ENCODE assay signal across 8 cellular contexts in genomic region chr16:82655315-82655714, GRCh38. TPM values are rescaled to one million over a fixed set of nuclear protein-coding genes. Genes with fewer than 3 reads are reported as not detected.
DNase-seq lines count a peak whose midpoint lies in the region; ATAC-seq, FAIRE-seq and TF ChIP-seq lines count a peak whose summit lies in the region.

No MANE protein-coding gene starts in this region.

- no peak for TF ChIP-seq POLR2A in suprapubic skin (IDR thresholded peaks at IDR 0.05)

- peaks cover 85% of the 10 kb centered on the region for H3K4me1 Mint-ChIP-seq in osteocyte (ENCODE audit: unreplicated experiment)

- H3K4me1 ChIP-seq in SJCRH30 = peaks cover 50% of the 10 kb centered on the region
- peaks cover 31% of the 10 kb centered on the region for H3K4me1 ChIP-seq in adipocyte (ENCODE audit: control insufficient read depth, insufficient read depth, low read length)
- H3K4me1 ChIP-seq in BE2C = no peaks in the 10 kb centered on the region
- peaks cover 23% of the 10 kb centered on the region for H3K4me1 ChIP-seq in suprapubic skin
- peaks cover 0 to 2% of the 10 kb centered on the region in 2 donors for H3K4me1 ChIP-seq in kidney (ENCODE audit: control insufficient read depth in 1 of 2, insufficient read depth in 1 of 2, low read depth in 1 of 2, low read length in 2 of 2)

- H3K9ac ChIP-seq in adipocyte (ENCODE audit: low read length) (no peak overlapping the region), kidney (ENCODE audit: low read length in 2 of 2) (no peak overlapping the region)

- H3K27ac ChIP-seq in SJCRH30 (peak overlapping the region; percentile 81; the same call in 1 of the 2 replicates), suprapubic skin (no peak overlapping the region), kidney (ENCODE audit: low read depth in 2 of 2, low read length in 2 of 2) (no peak overlapping the region)

- H3K9me3 ChIP-seq in SJCRH30 (replicated peaks) (no peaks in the 10 kb centered on the region), adipocyte (ENCODE audit: control insufficient read depth, low read length) (no peaks in the 10 kb centered on the region), BE2C (no peaks in the 10 kb centered on the region), suprapubic skin (no peaks in the 10 kb centered on the region), kidney (ENCODE audit: control insufficient read depth in 1 of 2, low read length in 2 of 2) (no peaks in the 10 kb centered on the region)

- H3K36me3 Mint-ChIP-seq in osteocyte (ENCODE audit: unreplicated experiment) = no peaks in the 10 kb centered on the region

- ATAC-seq in GM19023 (IDR thresholded peaks at IDR 0.05; ENCODE audit: unreplicated experiment) (peak; percentile 28), HG03135 (IDR thresholded peaks at IDR 0.05; ENCODE audit: unreplicated experiment) (no peak)

- no peaks in the 10 kb centered on the region for H3K27me3 ChIP-seq in SJCRH30
- H3K27me3 ChIP-seq in adipocyte (replicated peaks; ENCODE audit: control insufficient read depth, insufficient read depth, low read length) = no peaks in the 10 kb centered on the region
- no peaks in the 10 kb centered on the region for H3K27me3 ChIP-seq in BE2C
- no peaks in the 10 kb centered on the region for H3K27me3 ChIP-seq in suprapubic skin

- H3K36me3 ChIP-seq in SJCRH30 (no peaks in the 10 kb centered on the region), adipocyte (ENCODE audit: control insufficient read depth, insufficient read depth, low read length, severe bottlenecking) (no peaks in the 10 kb centered on the region), BE2C (no peaks in the 10 kb centered on the region), suprapubic skin (no peaks in the 10 kb centered on the region), kidney (ENCODE audit: control insufficient read depth in 1 of 2, insufficient read depth in 2 of 2, low read length in 2 of 2) (no peaks in the 10 kb centered on the region)

- H3K27ac Mint-ChIP-seq in osteocyte (ENCODE audit: unreplicated experiment) = peak overlapping the region; percentile 96

- intact Hi-C loops in kidney (cut with DNase I) = no loop called here

- peak; percentile 42 to 47 for DNase-seq in SJCRH30
- DNase-seq in adipocyte (ENCODE audit: low read depth) = peak; percentile 60
- DNase-seq in osteocyte (ENCODE audit: extremely low spot score, unreplicated experiment) = no peak
- DNase-seq in BE2C = no peak
- no peak for DNase-seq in suprapubic skin (ENCODE audit: low spot score in 2 of 2)
- DNase-seq in kidney = no peak

- TF ChIP-seq CTCF in osteocyte (IDR thresholded peaks at IDR 0.05) (no peak), BE2C (IDR thresholded peaks at IDR 0.05; ENCODE audit: low read depth, low read length) (no peak), suprapubic skin (IDR thresholded peaks at IDR 0.05) (no peak), kidney (IDR thresholded peaks at IDR 0.05; ENCODE audit: borderline replicate concordance, extremely low read depth, insufficient read depth) (no peak)

- no peak for FAIRE-seq in kidney (lab: Jason Lieb, UNC)

- 46% methylated on average over 3 of the region's 3 CpGs for WGBS in suprapubic skin

- H3K4me3 Mint-ChIP-seq in osteocyte (ENCODE audit: unreplicated experiment) = no peak overlapping the region

- TF ChIP-seq EP300 in suprapubic skin (IDR thresholded peaks at IDR 0.05) = no peak

- no peaks in the 10 kb centered on the region for H3K9me3 Mint-ChIP-seq in osteocyte (ENCODE audit: unreplicated experiment)

- no peaks in the 10 kb centered on the region for H3K27me3 Mint-ChIP-seq in osteocyte (ENCODE audit: unreplicated experiment)

- H3K4me3 ChIP-seq in SJCRH30 (no peak overlapping the region), adipocyte (ENCODE audit: low read length) (no peak overlapping the region), BE2C (ENCODE audit: low read depth, low read length) (no peak overlapping the region), suprapubic skin (no peak overlapping the region), kidney (ENCODE audit: low read length in 2 of 2) (no peak overlapping the region)

RNA-seq across cellular contexts. Expression of gene CDH13, which starts 28.5 kb away (rescaled TPM):
- total RNA-seq in SJCRH30 (2014; rRNA removed; shearing (Covaris generic)) = 30.8 and 34.5 TPM in 2 replicates
- 27.0 and 30.7 TPM in 2 replicates for total RNA-seq in osteocyte
- 0.40 TPM for polyA plus RNA-seq in BE2C (2012; ENCODE audit: insufficient read depth, insufficient read length, low read depth)
- 100 to 1,000 TPM in 3 of 4 donors, 10 to 100 TPM in 1; 90.4 to 176 (median 139) TPM for total RNA-seq in suprapubic skin
- total RNA-seq in kidney = 13.8 TPM
- 4.8 TPM for polyA plus RNA-seq in kidney (ENCODE audit: insufficient read depth, low read depth, low replicate concordance)

Comparison
In these comparisons a context has a peak if more than half of its experiments do, and no peak if none do; other contexts are left out.
1. DNase-seq: peak in SJCRH30 (2 of 2) and adipocyte (single experiment); none in osteocyte (single experiment), BE2C (single experiment), suprapubic skin (0 of 2) and kidney (single experiment).